23 cellular contexts compared by ENCODE assay signal in genomic region chr5:171309276-171309525, GRCh38. TPM values are rescaled to one million over a fixed set of nuclear protein-coding genes. Genes with fewer than 3 reads are reported as not detected.
DNase-seq lines count a peak whose midpoint lies in the region; ATAC-seq and TF ChIP-seq lines count a peak whose summit lies in the region.
"Had no signal": no experiment of that assay in that cellular context is flagged by ENCODE, and none has a peak within 500 bp of the region (broad histone marks: within the 10 kb centered on the region; RNA-seq: fewer than 3 reads in every experiment).

No MANE protein-coding gene starts in this region.

- H3K79me1 ChIP-seq in mesendoderm (ENCODE audit: low read length) = no peaks in the 10 kb centered on the region

- DNase-seq in Calu3 (no peak), mesendoderm (no peak), hippocampal formation (lab: John Stamatoyannopoulos, UW) (no peak), NCI-H774 (lab: John Stamatoyannopoulos, UW) (no peak), GDM1 (lab: John Stamatoyannopoulos, UW) (no peak)
- DNase-seq: activated CD4-positive, alpha-beta T cell treated with anti-CD3 and anti-CD28 coated beads, Interleukin-2, amount 50 U/mL, for 4 hours; activated effector memory CD4-positive, alpha-beta T cell treated with anti-CD3 and anti-CD28 coated beads, Interleukin-2, amount 50 U/mL, for 16 hours; BE2C; brain microvascular endothelial cell; cortex of kidney; KG1; NK-92 treated with Interleukin-12 subunit alpha and Interleukin-12 subunit beta, amount 100 ng/mL, for 24 hours; right lobe of liver; uterus; WERI-Rb-1 had no signal

- no peak overlapping the region for H3K23ac ChIP-seq in mesendoderm (ENCODE audit: low read length)

- intact Hi-C loops in Calu3 (cut with micrococcal nuclease; ENCODE audit: unreplicated experiment) = no loop called here

- H3K4me1 Mint-ChIP-seq in Calu3 (ENCODE audit: low read depth, unreplicated experiment) = peaks cover 7% of the 10 kb centered on the region

- peak overlapping the region; percentile 74 for H3K4me2 ChIP-seq in mesendoderm (ENCODE audit: low read length)

- H3K9me3 ChIP-seq in HEK293 (ENCODE audit: control insufficient read depth, insufficient read depth, low read depth, low read length) = no peaks in the 10 kb centered on the region
- H3K9me3 ChIP-seq in ectodermal cell (ENCODE audit: control insufficient read depth, low read length) = no peaks in the 10 kb centered on the region
- H3K9me3 ChIP-seq: BE2C, right lobe of liver, uterus had no signal

- 1% methylated on average over 33 of the region's 33 CpGs for WGBS in ectodermal cell, 2 experiments
- no CpG with 5 or more reads among the region's 33 CpGs for WGBS in mesendoderm (ENCODE audit: extremely low coverage, insufficient coverage, low lambda C conversion rate)

- BruUV-seq in Calu3 (replicated peaks; lab: Mats Ljungman, UMichigan) = no TSS peak

- peak overlapping the region; percentile 50 for H3K27ac Mint-ChIP-seq in Calu3 (ENCODE audit: unreplicated experiment)

- peaks cover 100% of the 10 kb centered on the region for H3K27me3 ChIP-seq in ectodermal cell (ENCODE audit: control insufficient read depth, insufficient read depth, low read length, poor library complexity, severe bottlenecking)
- H3K27me3 ChIP-seq in mesendoderm (ENCODE audit: insufficient read depth, low read length, poor library complexity) = peaks cover 89% of the 10 kb centered on the region
- H3K27me3 ChIP-seq: BE2C had no signal

- no peak overlapping the region for H3K4ac ChIP-seq in mesendoderm (ENCODE audit: low read depth, low read length)

- H3K79me2 ChIP-seq in mesendoderm (ENCODE audit: control insufficient read depth, insufficient read depth, low read length) = no peaks in the 10 kb centered on the region
- H3K79me2 ChIP-seq: parathyroid adenoma had no signal

- H4K5ac ChIP-seq in mesendoderm (ENCODE audit: low read length) = no peak overlapping the region

- peaks cover 8% of the 10 kb centered on the region for H3K4me1 ChIP-seq in HEK293 (ENCODE audit: control insufficient read depth, insufficient read depth, low read length)
- peaks cover 19% of the 10 kb centered on the region for H3K4me1 ChIP-seq in ectodermal cell (ENCODE audit: control insufficient read depth, insufficient read depth, low read length)
- H3K4me1 ChIP-seq in mesendoderm (ENCODE audit: control insufficient read depth, low read depth, low read length) = no peaks in the 10 kb centered on the region
- H3K4me1 ChIP-seq: parathyroid adenoma had no signal

- H2AK5ac ChIP-seq in mesendoderm (ENCODE audit: low read length) = no peak overlapping the region

- H3K36me3 Mint-ChIP-seq in Calu3 (ENCODE audit: insufficient read depth, unreplicated experiment) = peaks cover 36% of the 10 kb centered on the region

- POLR2A ChIA-PET in HEK293 (lab: Yijun Ruan, JAX) = interaction anchor here (0.7 to 1.5 kb wide), 7 partner anchors 9 to 532 kb away, joined by 3 to 8 read pairs (median 3); partner anchors contain the start of gene NPM1

- H2BK15ac ChIP-seq in mesendoderm (replicated peaks; ENCODE audit: low read depth) = no peak overlapping the region

- H3K4me3 ChIP-seq in HEK293 (ENCODE audit: low read depth, low read length) (peak overlapping the region; percentile 59), ectodermal cell (ENCODE audit: insufficient read depth, low read depth, low read length) (peak overlapping the region; percentile 16), mesendoderm (ENCODE audit: low read length) (no peak overlapping the region)
- H3K4me3 ChIP-seq: right lobe of liver, uterus had no signal

- CTCF ChIA-PET in Calu3 (lab: Charles Lee) (interaction anchor here (0.7 to 1.5 kb wide), 4 partner anchors 9 to 1088 kb away, joined by 3 to 4 read pairs (median 3); no protein-coding TSS in a partner anchor), HEK293 (lab: Yijun Ruan, JAX) (interaction anchor here (0.6 to 1.2 kb wide), 2 partner anchors 101 to 816 kb away, joined by 4 to 5 read pairs; no protein-coding TSS in a partner anchor)

- H3K36me3 ChIP-seq in HEK293 (ENCODE audit: control insufficient read depth in 2 of 2, insufficient read depth in 1 of 2, low read length in 2 of 2) = peaks cover 3 to 9% of the 10 kb centered on the region in 2 experiments; a peak in 2 of 3 replicates
- H3K36me3 ChIP-seq in ectodermal cell (ENCODE audit: control insufficient read depth, insufficient read depth, low read length) = no peaks in the 10 kb centered on the region
- no peaks in the 10 kb centered on the region for H3K36me3 ChIP-seq in mesendoderm (ENCODE audit: control insufficient read depth, insufficient read depth, low read length)
- H3K36me3 ChIP-seq: BE2C, brain microvascular endothelial cell, right lobe of liver, uterus, WERI-Rb-1 had no signal

- H3K9me3 Mint-ChIP-seq in Calu3 (ENCODE audit: low read depth, unreplicated experiment) = no peaks in the 10 kb centered on the region

- no peak overlapping the region for H3K9ac ChIP-seq in mesendoderm (ENCODE audit: low read length)
- H3K9ac ChIP-seq: parathyroid adenoma had no signal

- H4K8ac ChIP-seq in mesendoderm (ENCODE audit: low read depth, low read length) = no peak overlapping the region

- H3K27ac ChIP-seq in HEK293 (ENCODE audit: extremely low read depth, low read depth, low read length) = peak overlapping the region; percentile 74; the same call in 1 of the 2 replicates
- H3K27ac ChIP-seq in ectodermal cell (ENCODE audit: insufficient read depth, low read depth, low read length, poor library complexity, severe bottlenecking) = no peak overlapping the region
- H3K27ac ChIP-seq in mesendoderm (ENCODE audit: low read depth, low read length) = no peak overlapping the region
- H3K27ac ChIP-seq: brain microvascular endothelial cell, parathyroid adenoma, right lobe of liver, uterus, WERI-Rb-1 had no signal

- H2BK5ac ChIP-seq in mesendoderm (ENCODE audit: low read length) = no peak overlapping the region

- peak overlapping the region; percentile 67 for H3K56ac ChIP-seq in mesendoderm (ENCODE audit: low read length)

- TF ChIP-seq CTCF in Calu3 (IDR thresholded peaks at IDR 0.05; ENCODE audit: unreplicated experiment) = no peak
- TF ChIP-seq CTCF in HEK293 (tag by site-specific recombination; IDR thresholded peaks at IDR 0.05) = no peak

- no peak overlapping the region for H3K18ac ChIP-seq in mesendoderm (ENCODE audit: low read length)

- H3K4me3 Mint-ChIP-seq in Calu3 (ENCODE audit: low read depth, unreplicated experiment) = peak overlapping the region; percentile 95

- H2BK120ac ChIP-seq in mesendoderm (ENCODE audit: low read depth, low read length) = no peak overlapping the region

- peaks cover 16% of the 10 kb centered on the region for H3K27me3 Mint-ChIP-seq in Calu3 (ENCODE audit: unreplicated experiment)

- ATAC-seq in GM18907 (IDR thresholded peaks at IDR 0.05; ENCODE audit: unreplicated experiment) = no peak
- ATAC-seq: right lobe of liver had no signal

TF ChIP-seq in HEK293, 187 proteins besides CTCF, POLR2A, EP300 and RAD21 (continues in another document):
- TF ChIP-seq ZNF692 (tag by site-specific recombination; IDR thresholded peaks at IDR 0.05) (peak; percentile 11; the same call in 1 of the 2 replicates), ZNF324 (tag by site-specific recombination; IDR thresholded peaks at IDR 0.05) (no peak), ZNF629 (tag by site-specific recombination; IDR thresholded peaks at IDR 0.05) (no peak), GLIS1 (tag by site-specific recombination; IDR thresholded peaks at IDR 0.05) (peak; percentile 97), ZNF398 (tag by site-specific recombination; IDR thresholded peaks at IDR 0.05) (0 out of 2 replicates have a peak, but pooled peaks have one; percentile 63), ZNF341 (tag by site-specific recombination; IDR thresholded peaks at IDR 0.05; ENCODE audit: low read depth) (peak; percentile 26; the same call in 1 of the 2 replicates), SALL2 (tag by site-specific recombination; IDR thresholded peaks at IDR 0.05; ENCODE audit: borderline replicate concordance) (no peak), ZNF366 (tag by site-specific recombination; conservative IDR thresholded peaks at IDR 0.05) (no peak), ZFP69B (tag by site-specific recombination; IDR thresholded peaks at IDR 0.05) (no peak), ZFP3 (tag by site-specific recombination; IDR thresholded peaks at IDR 0.05; ENCODE audit: low read depth) (no peak), ZNF791 (tag by site-specific recombination; IDR thresholded peaks at IDR 0.05) (no peak), GLIS2 (tag by site-specific recombination; IDR thresholded peaks at IDR 0.05) (peak; percentile 85; the same call in 1 of the 2 replicates), ZNF223 (tag by site-specific recombination; IDR thresholded peaks at IDR 0.05) (0 out of 2 replicates have a peak, but pooled peaks have one; percentile 10)

RNA-seq across cellular contexts. Expression of gene TLX3, which starts 0.2 kb away (rescaled TPM):
- 6.0 and 6.5 TPM in 2 replicates for total RNA-seq in Calu3 (2022)
- 0.54 TPM for polyA plus RNA-seq in ectodermal cell (2013, experiment 1 of 4)
- 0.30 TPM for polyA plus RNA-seq in ectodermal cell (2013, experiment 2 of 4)
- polyA plus RNA-seq in ectodermal cell (2013, experiment 3 of 4) = 0.91 TPM
- polyA plus RNA-seq in ectodermal cell (2013, experiment 4 of 4) = 1.7 TPM
- polyA plus RNA-seq in mesendoderm (2013, experiment 1 of 2) = 0.08 TPM
- 0.10 TPM for polyA plus RNA-seq in mesendoderm (2013, experiment 2 of 2)
- total RNA-seq: A673; H4; lung microvascular endothelial cell; right lobe of liver; T-helper 2 cell treated with Interferon-gamma antibody and Interleukin-4, amounts not matched to agents 100 ng/mL and 5 ng/mL, for 36 hours; uterus had no signal
